In genomic region chr11:18566406-18566805, GRCh38 we compare ENCODE assay signal across 23 cellular contexts.
"Had no signal": no experiment of that assay in that cellular context is flagged by ENCODE, and none has a peak within 500 bp of the region (broad histone marks: within the 10 kb centered on the region; RNA-seq: fewer than 3 reads in every experiment).

No MANE protein-coding gene starts in this region.

- H3K27me3 Mint-ChIP-seq: activated B cell treated with CpG ODN at 0.5 μM for 24 hours; activated CD4-positive, alpha-beta T cell treated with anti-CD3 and anti-CD28 coated beads, Interleukin-2, amount 10 ng/mL, durations not matched to agents 24 days and 14 days; activated CD8-positive, alpha-beta memory T cell treated with anti-CD3 and anti-CD28 coated beads, Interleukin-2, amount 10 ng/mL, durations not matched to agents 7 days and 5 days; activated naive CD8-positive, alpha-beta T cell; activated T-cell treated with anti-CD3 and anti-CD28 coated beads, Interleukin-2, amount 50 U/mL, for 24 hours; T-helper 17 cell had no signal

- ATAC-seq: activated CD8-positive, alpha-beta memory T cell treated with anti-CD3 and anti-CD28 coated beads, Interleukin-2, amount 10 ng/mL, durations not matched to agents 7 days and 5 days; T-helper 17 cell had no signal

- H3K4me3 Mint-ChIP-seq: activated B cell treated with CpG ODN at 0.5 μM for 24 hours; activated CD4-positive, alpha-beta T cell treated with anti-CD3 and anti-CD28 coated beads, Interleukin-2, amount 10 ng/mL, durations not matched to agents 24 days and 14 days; activated CD8-positive, alpha-beta memory T cell treated with anti-CD3 and anti-CD28 coated beads, Interleukin-2, amount 10 ng/mL, durations not matched to agents 7 days and 5 days; activated naive CD8-positive, alpha-beta T cell; activated T-cell treated with anti-CD3 and anti-CD28 coated beads, Interleukin-2, amount 50 U/mL, for 24 hours; activated T-helper 1 cell treated with anti-CD3 and anti-CD28 coated beads, Interleukin-12 subunit alpha, Interleukin-12 subunit beta, Interleukin-2, Interleukin-4 antibody, amounts not matched to agents 30 ng/mL and 10 ng/mL and 1 ng/mL, durations not matched to agents 14 hours and 24 hours and 36 hours; T-helper 17 cell had no signal

- DNase-seq: activated B cell treated with CpG ODN at 0.5 μM for 24 hours; activated CD4-positive, alpha-beta T cell treated with anti-CD3 and anti-CD28 coated beads for 1 hour; activated CD4-positive, alpha-beta T cell treated with anti-CD3 and anti-CD28 coated beads, Interleukin-2, amount 10 ng/mL, durations not matched to agents 24 days and 14 days; activated CD4-positive, alpha-beta T cell treated with anti-CD3 and anti-CD28 coated beads, Interleukin-2, amount 50 U/mL, for 48 hours; activated CD8-positive, alpha-beta memory T cell treated with anti-CD3 and anti-CD28 coated beads, Interleukin-2, amount 10 ng/mL, durations not matched to agents 7 days and 5 days; activated effector memory CD4-positive, alpha-beta T cell treated with Interleukin-2 at 50 U/mL for 16 hours; activated naive CD4-positive, alpha-beta T cell; activated T-cell treated with anti-CD3 and anti-CD28 coated beads, Interleukin-2, amount 50 U/mL, for 24 hours; anterior cingulate cortex; MM.1S; NCI-H1105; NCI-H1436 treated with DMSO at 0.1 percent for 48 hours; NCI-H187; NCI-H2081; NCI-H446; NCI-H524; PC-3; SIG-M5; T-helper 17 cell; T-helper 9 cell had no signal

- H3K27ac Mint-ChIP-seq: activated B cell treated with CpG ODN at 0.5 μM for 24 hours; activated CD4-positive, alpha-beta T cell treated with anti-CD3 and anti-CD28 coated beads, Interleukin-2, amount 10 ng/mL, durations not matched to agents 24 days and 14 days; activated CD8-positive, alpha-beta memory T cell treated with anti-CD3 and anti-CD28 coated beads, Interleukin-2, amount 10 ng/mL, durations not matched to agents 7 days and 5 days; activated naive CD8-positive, alpha-beta T cell; activated T-cell treated with anti-CD3 and anti-CD28 coated beads, Interleukin-2, amount 50 U/mL, for 24 hours; activated T-helper 1 cell treated with anti-CD3 and anti-CD28 coated beads, Interleukin-12 subunit alpha, Interleukin-12 subunit beta, Interleukin-2, Interleukin-4 antibody, amounts not matched to agents 30 ng/mL and 10 ng/mL and 1 ng/mL, durations not matched to agents 14 hours and 24 hours and 36 hours had no signal

- FAIRE-seq: RCC 7860 had no signal

- H3K4me1 Mint-ChIP-seq: activated B cell treated with CpG ODN at 0.5 μM for 24 hours; activated CD8-positive, alpha-beta memory T cell treated with anti-CD3 and anti-CD28 coated beads, Interleukin-2, amount 10 ng/mL, durations not matched to agents 7 days and 5 days had no signal

- H3K9me3 Mint-ChIP-seq: activated B cell treated with CpG ODN at 0.5 μM for 24 hours; activated CD4-positive, alpha-beta T cell treated with anti-CD3 and anti-CD28 coated beads, Interleukin-2, amount 10 ng/mL, durations not matched to agents 24 days and 14 days; activated T-cell treated with anti-CD3 and anti-CD28 coated beads, Interleukin-2, amount 50 U/mL, for 24 hours; activated T-helper 1 cell treated with anti-CD3 and anti-CD28 coated beads, Interleukin-12 subunit alpha, Interleukin-12 subunit beta, Interleukin-2, Interleukin-4 antibody, amounts not matched to agents 30 ng/mL and 10 ng/mL and 1 ng/mL, durations not matched to agents 14 hours and 24 hours and 36 hours had no signal
